ENCODE assay signal across 1 cellular context in genomic region chr14:91243098-91243483, GRCh38.
TF ChIP-seq lines count a peak whose summit lies in the region.

No MANE protein-coding gene starts in this region.

TF ChIP-seq in GM12878, 131 proteins besides CTCF, POLR2A, EP300 and RAD21:
- no peak for TF ChIP-seq SIN3A (IDR thresholded peaks at IDR 0.05; ENCODE audit: low read depth, low read length)
- 0 out of 2 replicates have a peak, but pooled peaks have one; percentile 48 for TF ChIP-seq CHD1 (IDR thresholded peaks at IDR 0.05; ENCODE audit: low read depth, low read length)
- TF ChIP-seq YY1 (IDR thresholded peaks at IDR 0.05; ENCODE audit: low read depth, low read length) = peak; percentile 45; the same call in 1 of the 2 replicates
- TF ChIP-seq, protein P1, sequence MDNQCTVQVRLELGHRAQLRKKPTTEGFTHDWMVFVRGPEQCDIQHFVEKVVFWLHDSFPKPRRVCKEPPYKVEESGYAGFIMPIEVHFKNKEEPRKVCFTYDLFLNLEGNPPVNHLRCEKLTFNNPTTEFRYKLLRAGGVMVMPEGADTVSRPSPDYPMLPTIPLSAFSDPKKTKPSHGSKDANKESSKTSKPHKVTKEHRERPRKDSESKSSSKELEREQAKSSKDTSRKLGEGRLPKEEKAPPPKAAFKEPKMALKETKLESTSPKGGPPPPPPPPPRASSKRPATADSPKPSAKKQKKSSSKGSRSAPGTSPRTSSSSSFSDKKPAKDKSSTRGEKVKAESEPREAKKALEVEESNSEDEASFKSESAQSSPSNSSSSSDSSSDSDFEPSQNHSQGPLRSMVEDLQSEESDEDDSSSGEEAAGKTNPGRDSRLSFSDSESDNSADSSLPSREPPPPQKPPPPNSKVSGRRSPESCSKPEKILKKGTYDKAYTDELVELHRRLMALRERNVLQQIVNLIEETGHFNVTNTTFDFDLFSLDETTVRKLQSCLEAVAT (IDR thresholded peaks at IDR 0.05) = 0 out of 2 replicates have a peak, but pooled peaks have one; percentile 24
- 0 out of 2 replicates have a peak, but pooled peaks have one; percentile 12 for TF ChIP-seq ELK1 (IDR thresholded peaks at IDR 0.05; ENCODE audit: low read depth, low read length)
- TF ChIP-seq POLR2AphosphoS5 (IDR thresholded peaks at IDR 0.05; ENCODE audit: low read length) = 0 out of 2 replicates have a peak, but pooled peaks have one; percentile 29
- no peak for TF ChIP-seq ZNF217 (IDR thresholded peaks at IDR 0.05)
- no peak for TF ChIP-seq MTA2 (IDR thresholded peaks at IDR 0.05; ENCODE audit: low read depth)
- no peak for TF ChIP-seq NFXL1 (IDR thresholded peaks at IDR 0.05; ENCODE audit: borderline replicate concordance)
- TF ChIP-seq MYB (IDR thresholded peaks at IDR 0.05; ENCODE audit: borderline replicate concordance, low read depth, low read length) = no peak
- TF ChIP-seq WRNIP1 (IDR thresholded peaks at IDR 0.05; ENCODE audit: borderline replicate concordance, low read depth, low read length) = no peak
- no peak for TF ChIP-seq RAD51 (IDR thresholded peaks at IDR 0.05)
TF ChIP-seq in GM12878: peak in this region for 5.
